In the genomic region with DNA sequence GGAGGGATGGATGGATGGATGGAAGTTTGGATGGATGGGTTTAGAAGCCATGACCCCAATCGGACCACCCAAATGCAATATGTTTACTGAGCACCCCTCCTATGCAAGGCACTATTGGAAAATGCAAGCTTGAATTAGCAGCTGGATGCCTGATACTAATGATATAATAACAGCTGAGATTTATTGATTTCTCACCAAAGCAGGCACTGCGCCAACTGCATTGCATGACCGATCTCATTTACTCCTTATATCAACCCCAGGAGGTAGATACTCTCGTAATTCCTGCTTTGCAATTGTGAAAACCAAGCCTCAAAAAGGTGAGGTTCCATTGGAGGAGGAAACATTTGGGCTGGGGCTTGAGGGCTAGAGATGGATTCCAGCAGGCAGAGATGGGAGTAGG, we compare ENCODE assay signal across 1 cellular context.
TF ChIP-seq lines count a peak whose summit lies in the region.

No MANE protein-coding gene starts in this region.

TF ChIP-seq in HEK293, 187 proteins besides CTCF, POLR2A, EP300 and RAD21 (continued from another document):
- TF ChIP-seq, protein P1, sequence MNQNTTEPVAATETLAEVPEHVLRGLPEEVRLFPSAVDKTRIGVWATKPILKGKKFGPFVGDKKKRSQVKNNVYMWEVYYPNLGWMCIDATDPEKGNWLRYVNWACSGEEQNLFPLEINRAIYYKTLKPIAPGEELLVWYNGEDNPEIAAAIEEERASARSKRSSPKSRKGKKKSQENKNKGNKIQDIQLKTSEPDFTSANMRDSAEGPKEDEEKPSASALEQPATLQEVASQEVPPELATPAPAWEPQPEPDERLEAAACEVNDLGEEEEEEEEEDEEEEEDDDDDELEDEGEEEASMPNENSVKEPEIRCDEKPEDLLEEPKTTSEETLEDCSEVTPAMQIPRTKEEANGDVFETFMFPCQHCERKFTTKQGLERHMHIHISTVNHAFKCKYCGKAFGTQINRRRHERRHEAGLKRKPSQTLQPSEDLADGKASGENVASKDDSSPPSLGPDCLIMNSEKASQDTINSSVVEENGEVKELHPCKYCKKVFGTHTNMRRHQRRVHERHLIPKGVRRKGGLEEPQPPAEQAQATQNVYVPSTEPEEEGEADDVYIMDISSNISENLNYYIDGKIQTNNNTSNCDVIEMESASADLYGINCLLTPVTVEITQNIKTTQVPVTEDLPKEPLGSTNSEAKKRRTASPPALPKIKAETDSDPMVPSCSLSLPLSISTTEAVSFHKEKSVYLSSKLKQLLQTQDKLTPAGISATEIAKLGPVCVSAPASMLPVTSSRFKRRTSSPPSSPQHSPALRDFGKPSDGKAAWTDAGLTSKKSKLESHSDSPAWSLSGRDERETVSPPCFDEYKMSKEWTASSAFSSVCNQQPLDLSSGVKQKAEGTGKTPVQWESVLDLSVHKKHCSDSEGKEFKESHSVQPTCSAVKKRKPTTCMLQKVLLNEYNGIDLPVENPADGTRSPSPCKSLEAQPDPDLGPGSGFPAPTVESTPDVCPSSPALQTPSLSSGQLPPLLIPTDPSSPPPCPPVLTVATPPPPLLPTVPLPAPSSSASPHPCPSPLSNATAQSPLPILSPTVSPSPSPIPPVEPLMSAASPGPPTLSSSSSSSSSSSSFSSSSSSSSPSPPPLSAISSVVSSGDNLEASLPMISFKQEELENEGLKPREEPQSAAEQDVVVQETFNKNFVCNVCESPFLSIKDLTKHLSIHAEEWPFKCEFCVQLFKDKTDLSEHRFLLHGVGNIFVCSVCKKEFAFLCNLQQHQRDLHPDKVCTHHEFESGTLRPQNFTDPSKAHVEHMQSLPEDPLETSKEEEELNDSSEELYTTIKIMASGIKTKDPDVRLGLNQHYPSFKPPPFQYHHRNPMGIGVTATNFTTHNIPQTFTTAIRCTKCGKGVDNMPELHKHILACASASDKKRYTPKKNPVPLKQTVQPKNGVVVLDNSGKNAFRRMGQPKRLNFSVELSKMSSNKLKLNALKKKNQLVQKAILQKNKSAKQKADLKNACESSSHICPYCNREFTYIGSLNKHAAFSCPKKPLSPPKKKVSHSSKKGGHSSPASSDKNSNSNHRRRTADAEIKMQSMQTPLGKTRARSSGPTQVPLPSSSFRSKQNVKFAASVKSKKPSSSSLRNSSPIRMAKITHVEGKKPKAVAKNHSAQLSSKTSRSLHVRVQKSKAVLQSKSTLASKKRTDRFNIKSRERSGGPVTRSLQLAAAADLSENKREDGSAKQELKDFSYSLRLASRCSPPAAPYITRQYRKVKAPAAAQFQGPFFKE (tag by site-specific recombination; IDR thresholded peaks at IDR 0.05; ENCODE audit: borderline replicate concordance): no peak
- TF ChIP-seq, protein P2, sequence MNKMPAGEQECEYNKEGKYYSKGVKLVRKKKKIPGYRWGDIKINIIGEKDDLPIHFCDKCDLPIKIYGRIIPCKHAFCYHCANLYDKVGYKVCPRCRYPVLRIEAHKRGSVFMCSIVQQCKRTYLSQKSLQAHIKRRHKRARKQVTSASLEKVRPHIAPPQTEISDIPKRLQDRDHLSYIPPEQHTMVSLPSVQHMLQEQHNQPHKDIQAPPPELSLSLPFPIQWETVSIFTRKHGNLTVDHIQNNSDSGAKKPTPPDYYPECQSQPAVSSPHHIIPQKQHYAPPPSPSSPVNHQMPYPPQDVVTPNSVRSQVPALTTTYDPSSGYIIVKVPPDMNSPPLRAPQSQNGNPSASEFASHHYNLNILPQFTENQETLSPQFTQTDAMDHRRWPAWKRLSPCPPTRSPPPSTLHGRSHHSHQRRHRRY (tag by site-specific recombination; IDR thresholded peaks at IDR 0.05): no peak
- TF ChIP-seq SP3 (tag by site-specific recombination; IDR thresholded peaks at IDR 0.05) (no peak), IKZF3 (tag by site-specific recombination; IDR thresholded peaks at IDR 0.05) (peak; percentile 27; the same call in 1 of the 2 replicates), ZSCAN16 (tag by site-specific recombination; IDR thresholded peaks at IDR 0.05) (no peak), ZNF626 (tag by site-specific recombination; IDR thresholded peaks at IDR 0.05) (no peak), ZNF600 (tag by site-specific recombination; IDR thresholded peaks at IDR 0.05) (no peak), MZF1 (tag by site-specific recombination; IDR thresholded peaks at IDR 0.05; ENCODE audit: borderline replicate concordance) (no peak), ZNF777 (tag by site-specific recombination; IDR thresholded peaks at IDR 0.05; ENCODE audit: borderline replicate concordance) (no peak), ZNF416 (tag by site-specific recombination; IDR thresholded peaks at IDR 0.05) (no peak), ZNF174 (tag by site-specific recombination; IDR thresholded peaks at IDR 0.05) (no peak), ZBTB21 (tag by site-specific recombination; IDR thresholded peaks at IDR 0.05) (0 out of 2 replicates have a peak, but pooled peaks have one; percentile 27), ZNF239 (tag by site-specific recombination; IDR thresholded peaks at IDR 0.05) (no peak), ZNF366 (tag by site-specific recombination; conservative IDR thresholded peaks at IDR 0.05) (peak; percentile 72), ZIC2 (tag by site-specific recombination; IDR thresholded peaks at IDR 0.05) (peak; percentile 64), ZNF391 (tag by site-specific recombination; IDR thresholded peaks at IDR 0.05; ENCODE audit: borderline replicate concordance, low read depth) (no peak), ZNF670 (tag by site-specific recombination; IDR thresholded peaks at IDR 0.05; ENCODE audit: low read depth) (no peak), ZBTB17 (tag by site-specific recombination; IDR thresholded peaks at IDR 0.05) (no peak), ZNF629 (tag by site-specific recombination; IDR thresholded peaks at IDR 0.05) (0 out of 2 replicates have a peak, but pooled peaks have one; percentile 32), KLF10 (tag by site-specific recombination; IDR thresholded peaks at IDR 0.05) (0 out of 2 replicates have a peak, but pooled peaks have one; percentile 22), SCRT2 (tag by site-specific recombination; IDR thresholded peaks at IDR 0.05) (no peak), ZBTB1 (tag by site-specific recombination; IDR thresholded peaks at IDR 0.05) (no peak), ZNF155 (tag by site-specific recombination; IDR thresholded peaks at IDR 0.05) (no peak), SETDB1 (IDR thresholded peaks at IDR 0.05; ENCODE audit: insufficient read length, low read length) (no peak), ZNF138 (tag by site-specific recombination; IDR thresholded peaks at IDR 0.05; ENCODE audit: borderline replicate concordance) (no peak), ZNF433 (tag by site-specific recombination; IDR thresholded peaks at IDR 0.05; ENCODE audit: low read depth) (no peak), ZNF776 (tag by site-specific recombination; IDR thresholded peaks at IDR 0.05; ENCODE audit: borderline replicate concordance) (no peak), SP7 (tag by site-specific recombination; IDR thresholded peaks at IDR 0.05) (no peak), SALL2 (tag by site-specific recombination; IDR thresholded peaks at IDR 0.05; ENCODE audit: borderline replicate concordance) (no peak), ZNF2 (tag by site-specific recombination; IDR thresholded peaks at IDR 0.05) (no peak), ZNF394 (tag by site-specific recombination; IDR thresholded peaks at IDR 0.05; ENCODE audit: borderline replicate concordance) (no peak)
- TF ChIP-seq, protein P3, sequence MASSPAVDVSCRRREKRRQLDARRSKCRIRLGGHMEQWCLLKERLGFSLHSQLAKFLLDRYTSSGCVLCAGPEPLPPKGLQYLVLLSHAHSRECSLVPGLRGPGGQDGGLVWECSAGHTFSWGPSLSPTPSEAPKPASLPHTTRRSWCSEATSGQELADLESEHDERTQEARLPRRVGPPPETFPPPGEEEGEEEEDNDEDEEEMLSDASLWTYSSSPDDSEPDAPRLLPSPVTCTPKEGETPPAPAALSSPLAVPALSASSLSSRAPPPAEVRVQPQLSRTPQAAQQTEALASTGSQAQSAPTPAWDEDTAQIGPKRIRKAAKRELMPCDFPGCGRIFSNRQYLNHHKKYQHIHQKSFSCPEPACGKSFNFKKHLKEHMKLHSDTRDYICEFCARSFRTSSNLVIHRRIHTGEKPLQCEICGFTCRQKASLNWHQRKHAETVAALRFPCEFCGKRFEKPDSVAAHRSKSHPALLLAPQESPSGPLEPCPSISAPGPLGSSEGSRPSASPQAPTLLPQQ (tag by site-specific recombination; IDR thresholded peaks at IDR 0.05): 0 out of 2 replicates have a peak, but pooled peaks have one; percentile 31
- TF ChIP-seq, protein P4, sequence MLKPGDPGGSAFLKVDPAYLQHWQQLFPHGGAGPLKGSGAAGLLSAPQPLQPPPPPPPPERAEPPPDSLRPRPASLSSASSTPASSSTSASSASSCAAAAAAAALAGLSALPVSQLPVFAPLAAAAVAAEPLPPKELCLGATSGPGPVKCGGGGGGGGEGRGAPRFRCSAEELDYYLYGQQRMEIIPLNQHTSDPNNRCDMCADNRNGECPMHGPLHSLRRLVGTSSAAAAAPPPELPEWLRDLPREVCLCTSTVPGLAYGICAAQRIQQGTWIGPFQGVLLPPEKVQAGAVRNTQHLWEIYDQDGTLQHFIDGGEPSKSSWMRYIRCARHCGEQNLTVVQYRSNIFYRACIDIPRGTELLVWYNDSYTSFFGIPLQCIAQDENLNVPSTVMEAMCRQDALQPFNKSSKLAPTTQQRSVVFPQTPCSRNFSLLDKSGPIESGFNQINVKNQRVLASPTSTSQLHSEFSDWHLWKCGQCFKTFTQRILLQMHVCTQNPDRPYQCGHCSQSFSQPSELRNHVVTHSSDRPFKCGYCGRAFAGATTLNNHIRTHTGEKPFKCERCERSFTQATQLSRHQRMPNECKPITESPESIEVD (tag by site-specific recombination; IDR thresholded peaks at IDR 0.05): no peak
- TF ChIP-seq, protein P5, sequence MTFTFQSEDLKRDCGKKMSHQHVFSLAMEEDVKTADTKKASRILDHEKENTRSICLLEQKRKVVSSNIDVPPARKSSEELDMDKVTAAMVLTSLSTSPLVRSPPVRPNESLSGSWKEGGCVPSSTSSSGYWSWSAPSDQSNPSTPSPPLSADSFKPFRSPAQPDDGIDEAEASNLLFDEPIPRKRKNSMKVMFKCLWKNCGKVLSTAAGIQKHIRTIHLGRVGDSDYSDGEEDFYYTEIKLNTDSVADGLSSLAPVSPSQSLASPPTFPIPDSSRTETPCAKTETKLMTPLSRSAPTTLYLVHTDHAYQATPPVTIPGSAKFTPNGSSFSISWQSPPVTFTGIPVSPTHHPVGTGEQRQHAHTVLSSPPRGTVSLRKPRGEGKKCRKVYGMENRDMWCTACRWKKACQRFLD (tag by site-specific recombination; IDR thresholded peaks at IDR 0.05): no peak
- TF ChIP-seq, protein P6, sequence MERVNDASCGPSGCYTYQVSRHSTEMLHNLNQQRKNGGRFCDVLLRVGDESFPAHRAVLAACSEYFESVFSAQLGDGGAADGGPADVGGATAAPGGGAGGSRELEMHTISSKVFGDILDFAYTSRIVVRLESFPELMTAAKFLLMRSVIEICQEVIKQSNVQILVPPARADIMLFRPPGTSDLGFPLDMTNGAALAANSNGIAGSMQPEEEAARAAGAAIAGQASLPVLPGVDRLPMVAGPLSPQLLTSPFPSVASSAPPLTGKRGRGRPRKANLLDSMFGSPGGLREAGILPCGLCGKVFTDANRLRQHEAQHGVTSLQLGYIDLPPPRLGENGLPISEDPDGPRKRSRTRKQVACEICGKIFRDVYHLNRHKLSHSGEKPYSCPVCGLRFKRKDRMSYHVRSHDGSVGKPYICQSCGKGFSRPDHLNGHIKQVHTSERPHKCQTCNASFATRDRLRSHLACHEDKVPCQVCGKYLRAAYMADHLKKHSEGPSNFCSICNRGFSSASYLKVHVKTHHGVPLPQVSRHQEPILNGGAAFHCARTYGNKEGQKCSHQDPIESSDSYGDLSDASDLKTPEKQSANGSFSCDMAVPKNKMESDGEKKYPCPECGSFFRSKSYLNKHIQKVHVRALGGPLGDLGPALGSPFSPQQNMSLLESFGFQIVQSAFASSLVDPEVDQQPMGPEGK (tag by site-specific recombination; IDR thresholded peaks at IDR 0.05): no peak
- TF ChIP-seq, protein P7, sequence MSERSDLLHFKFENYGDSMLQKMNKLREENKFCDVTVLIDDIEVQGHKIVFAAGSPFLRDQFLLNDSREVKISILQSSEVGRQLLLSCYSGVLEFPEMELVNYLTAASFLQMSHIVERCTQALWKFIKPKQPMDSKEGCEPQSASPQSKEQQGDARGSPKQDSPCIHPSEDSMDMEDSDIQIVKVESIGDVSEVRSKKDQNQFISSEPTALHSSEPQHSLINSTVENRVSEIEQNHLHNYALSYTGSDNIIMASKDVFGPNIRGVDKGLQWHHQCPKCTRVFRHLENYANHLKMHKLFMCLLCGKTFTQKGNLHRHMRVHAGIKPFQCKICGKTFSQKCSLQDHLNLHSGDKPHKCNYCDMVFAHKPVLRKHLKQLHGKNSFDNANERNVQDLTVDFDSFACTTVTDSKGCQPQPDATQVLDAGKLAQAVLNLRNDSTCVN (tag by site-specific recombination; optimal IDR thresholded peaks at IDR 0.05): no peak
- TF ChIP-seq, protein P8, sequence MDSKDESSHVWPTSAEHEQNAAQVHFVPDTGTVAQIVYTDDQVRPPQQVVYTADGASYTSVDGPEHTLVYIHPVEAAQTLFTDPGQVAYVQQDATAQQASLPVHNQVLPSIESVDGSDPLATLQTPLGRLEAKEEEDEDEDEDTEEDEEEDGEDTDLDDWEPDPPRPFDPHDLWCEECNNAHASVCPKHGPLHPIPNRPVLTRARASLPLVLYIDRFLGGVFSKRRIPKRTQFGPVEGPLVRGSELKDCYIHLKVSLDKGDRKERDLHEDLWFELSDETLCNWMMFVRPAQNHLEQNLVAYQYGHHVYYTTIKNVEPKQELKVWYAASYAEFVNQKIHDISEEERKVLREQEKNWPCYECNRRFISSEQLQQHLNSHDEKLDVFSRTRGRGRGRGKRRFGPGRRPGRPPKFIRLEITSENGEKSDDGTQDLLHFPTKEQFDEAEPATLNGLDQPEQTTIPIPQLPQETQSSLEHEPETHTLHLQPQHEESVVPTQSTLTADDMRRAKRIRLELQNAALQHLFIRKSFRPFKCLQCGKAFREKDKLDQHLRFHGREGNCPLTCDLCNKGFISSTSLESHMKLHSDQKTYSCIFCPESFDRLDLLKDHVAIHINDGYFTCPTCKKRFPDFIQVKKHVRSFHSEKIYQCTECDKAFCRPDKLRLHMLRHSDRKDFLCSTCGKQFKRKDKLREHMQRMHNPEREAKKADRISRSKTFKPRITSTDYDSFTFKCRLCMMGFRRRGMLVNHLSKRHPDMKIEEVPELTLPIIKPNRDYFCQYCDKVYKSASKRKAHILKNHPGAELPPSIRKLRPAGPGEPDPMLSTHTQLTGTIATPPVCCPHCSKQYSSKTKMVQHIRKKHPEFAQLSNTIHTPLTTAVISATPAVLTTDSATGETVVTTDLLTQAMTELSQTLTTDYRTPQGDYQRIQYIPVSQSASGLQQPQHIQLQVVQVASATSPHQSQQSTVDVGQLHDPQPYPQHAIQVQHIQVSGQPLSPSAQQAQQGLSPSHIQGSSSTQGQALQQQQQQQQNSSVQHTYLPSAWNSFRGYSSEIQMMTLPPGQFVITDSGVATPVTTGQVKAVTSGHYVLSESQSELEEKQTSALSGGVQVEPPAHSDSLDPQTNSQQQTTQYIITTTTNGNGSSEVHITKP (tag by site-specific recombination; IDR thresholded peaks at IDR 0.05): no peak
TF ChIP-seq in HEK293: peak in this region for 8.
